8 cellular contexts compared by ENCODE assay signal in genomic region chr6:134822920-134823430, GRCh38.
DNase-seq lines count a peak whose midpoint lies in the region; ATAC-seq and TF ChIP-seq lines count a peak whose summit lies in the region.

No MANE protein-coding gene starts in this region.

- H3K36me3 Mint-ChIP-seq in CD4-positive, CD25-positive, alpha-beta regulatory T cell = no peaks in the 10 kb centered on the region
- H3K36me3 Mint-ChIP-seq in activated B cell treated with CpG ODN at 0.5 μM for 24 hours (ENCODE audit: low read depth) = no peaks in the 10 kb centered on the region

- H3K27ac ChIP-seq in CD4-positive, CD25-positive, alpha-beta regulatory T cell (ENCODE audit: insufficient read depth, low read length, poor library complexity, severe bottlenecking) = no peak overlapping the region
- H3K27ac ChIP-seq in tibial nerve = peak overlapping the region in 1 of 4 donors; percentile 42

- H3K9me3 ChIP-seq in CD4-positive, CD25-positive, alpha-beta regulatory T cell (ENCODE audit: control insufficient read depth in 2 of 2, low read length in 2 of 2) = no peaks in the 10 kb centered on the region
- no peaks in the 10 kb centered on the region for H3K9me3 ChIP-seq in mucosa of stomach (ENCODE audit: control insufficient read depth, low read length)
- H3K9me3 ChIP-seq in tibial nerve = no peaks in the 10 kb centered on the region

- peaks cover 18% of the 10 kb centered on the region for H3K27me3 Mint-ChIP-seq in CD4-positive, CD25-positive, alpha-beta regulatory T cell
- peaks cover 2% of the 10 kb centered on the region for H3K27me3 Mint-ChIP-seq in activated B cell treated with CpG ODN at 0.5 μM for 24 hours

- no peak for TF ChIP-seq EP300 in tibial nerve (IDR thresholded peaks at IDR 0.05)

- H3K27me3 ChIP-seq in CD4-positive, CD25-positive, alpha-beta regulatory T cell (ENCODE audit: control insufficient read depth, insufficient read depth, low read length) = no peaks in the 10 kb centered on the region
- H3K27me3 ChIP-seq in mucosa of stomach (ENCODE audit: control insufficient read depth, insufficient read depth, low read length) (no peaks in the 10 kb centered on the region), tibial nerve (no peaks in the 10 kb centered on the region)

- no peaks in the 10 kb centered on the region for H3K4me1 ChIP-seq in CD4-positive, CD25-positive, alpha-beta regulatory T cell (ENCODE audit: control insufficient read depth, insufficient read depth, low read length, poor library complexity, severe bottlenecking)
- no peaks in the 10 kb centered on the region for H3K4me1 ChIP-seq in mucosa of stomach (ENCODE audit: control insufficient read depth, insufficient read depth, low read length)
- H3K4me1 ChIP-seq in tibial nerve = peaks cover 0 to 17% (median 0%) of the 10 kb centered on the region in 4 donors

- peak; percentile 62 to 76 for ATAC-seq in CD4-positive, CD25-positive, alpha-beta regulatory T cell (ENCODE audit: low read depth in 2 of 2)
- ATAC-seq in GM19023 (IDR thresholded peaks at IDR 0.05; ENCODE audit: unreplicated experiment) = peak; percentile 84
- peak; percentile 79 for ATAC-seq in HG03280 (IDR thresholded peaks at IDR 0.05; ENCODE audit: unreplicated experiment)
- ATAC-seq in activated B cell treated with CpG ODN at 0.5 μM for 24 hours (ENCODE audit: low read depth) = peak; percentile 77

- DNase-seq in CD4-positive, CD25-positive, alpha-beta regulatory T cell = peak; percentile 4 to 60 (median 45)
- DNase-seq in NCI-H226 = peak; percentile 76
- no peak for DNase-seq in activated B cell treated with CpG ODN at 0.5 μM for 24 hours
- DNase-seq in erythroblast (lab: John Stamatoyannopoulos, UW) = peak; percentile 72 to 84
- peak in 1 of 2 donors; percentile 77 for DNase-seq in tibial nerve (ENCODE audit: low spot score in 2 of 2)

- H3K36me3 ChIP-seq in CD4-positive, CD25-positive, alpha-beta regulatory T cell (ENCODE audit: control insufficient read depth, insufficient read depth, low read length) = no peaks in the 10 kb centered on the region
- H3K36me3 ChIP-seq in mucosa of stomach (ENCODE audit: control insufficient read depth, insufficient read depth, low read length) = no peaks in the 10 kb centered on the region
- no peaks in the 10 kb centered on the region for H3K36me3 ChIP-seq in tibial nerve

- TF ChIP-seq POLR2A in erythroblast (IDR thresholded peaks at IDR 0.05; ENCODE audit: low read length) = no peak
- TF ChIP-seq POLR2A in tibial nerve (IDR thresholded peaks at IDR 0.05) = no peak

- WGBS in tibial nerve, 2 donors = 8 to 9% methylated on average over 10 of the region's 10 CpGs

- no peak overlapping the region for H3K27ac Mint-ChIP-seq in CD4-positive, CD25-positive, alpha-beta regulatory T cell
- no peak overlapping the region for H3K27ac Mint-ChIP-seq in activated B cell treated with CpG ODN at 0.5 μM for 24 hours

- H3K4me1 Mint-ChIP-seq in CD4-positive, CD25-positive, alpha-beta regulatory T cell = peaks cover 0 to 4% (median 0%) of the 10 kb centered on the region in 4 donors
- H3K4me1 Mint-ChIP-seq in activated B cell treated with CpG ODN at 0.5 μM for 24 hours = peaks cover 8% of the 10 kb centered on the region

- POLR2A ChIA-PET in activated B cell treated with CpG ODN at 0.5 μM for 24 hours (lab: Charles Lee) = interaction anchor here (0.5 to 1.0 kb wide), 2 partner anchors 649 to 701 kb away, joined by 3 to 10 read pairs; no protein-coding TSS in a partner anchor

- no peak overlapping the region for H3K4me3 ChIP-seq in CD4-positive, CD25-positive, alpha-beta regulatory T cell (ENCODE audit: low read depth, low read length)
- H3K4me3 ChIP-seq in mucosa of stomach (ENCODE audit: low read length) (no peak overlapping the region), tibial nerve (no peak overlapping the region)

- peak; percentile 45 for TF ChIP-seq CTCF in activated B cell treated with CpG ODN at 0.5 μM for 24 hours (IDR thresholded peaks at IDR 0.05)
- peak; percentile 70 to 93 (median 82) for TF ChIP-seq CTCF in tibial nerve (IDR thresholded peaks at IDR 0.05)

- no peaks in the 10 kb centered on the region for H3K9me3 Mint-ChIP-seq in CD4-positive, CD25-positive, alpha-beta regulatory T cell
- H3K9me3 Mint-ChIP-seq in activated B cell treated with CpG ODN at 0.5 μM for 24 hours = no peaks in the 10 kb centered on the region

- CTCF ChIA-PET in activated B cell treated with CpG ODN at 0.5 μM for 24 hours (lab: Charles Lee) = interaction anchor here (0.5 to 6.1 kb wide), 16 partner anchors 11 to 700 kb away, joined by 3 to 46 read pairs (median 4); no protein-coding TSS in a partner anchor

- intact Hi-C loops in activated B cell treated with CpG ODN at 0.5 μM for 24 hours (cut with micrococcal nuclease) = loop anchor here (1.0 to 2.0 kb wide), 6 partner anchors 59 to 700 kb away; no protein-coding TSS in a partner anchor

- peak overlapping the region; percentile 47 for H3K9ac ChIP-seq in mucosa of stomach (ENCODE audit: low read length)

- no peak overlapping the region for H3K4me3 Mint-ChIP-seq in CD4-positive, CD25-positive, alpha-beta regulatory T cell
- H3K4me3 Mint-ChIP-seq in activated B cell treated with CpG ODN at 0.5 μM for 24 hours = no peak overlapping the region
